ENCODE assay signal across 24 cellular contexts in the genomic region with DNA sequence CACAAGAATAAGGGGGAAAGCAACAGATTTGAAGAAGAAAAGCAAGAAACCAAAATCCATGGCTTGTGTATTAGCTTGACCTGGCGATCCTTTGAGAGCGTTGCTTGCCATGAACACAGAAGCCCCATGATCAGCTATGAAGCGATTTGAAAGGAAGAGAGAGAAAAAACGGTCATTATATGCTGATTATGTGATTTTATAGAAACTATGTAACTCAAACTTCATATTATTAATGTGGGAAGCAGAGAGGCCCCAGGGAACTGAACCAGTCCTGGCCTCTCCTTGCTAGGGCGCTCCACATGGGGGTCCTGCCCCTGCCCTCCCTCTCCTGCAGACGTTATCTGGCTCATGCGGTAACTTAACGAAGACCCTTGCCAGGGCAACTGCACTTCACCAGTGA.
A peak's percentile ranks its signal among the peaks of the same experiment; 100 is the strongest.
DNase-seq lines count a peak whose midpoint lies in the region; ATAC-seq, FAIRE-seq and TF ChIP-seq lines count a peak whose summit lies in the region.
"Had no signal": no experiment of that assay in that cellular context is flagged by ENCODE, and none has a peak within 500 bp of the region (broad histone marks: within the 10 kb centered on the region; RNA-seq: fewer than 3 reads in every experiment).

No MANE protein-coding gene starts in this region.

- H3K4ac ChIP-seq in H1 (replicated peaks; ENCODE audit: insufficient read length, low read depth, low read length) = no peak overlapping the region
- no peak overlapping the region for H3K4ac ChIP-seq in neuronal stem cell (ENCODE audit: low read length)

- TF ChIP-seq RAD21 in A549 (conservative IDR thresholded peaks at IDR 0.05 in 1 of 2, IDR thresholded peaks at IDR 0.05 in 1 of 2) (no peak), H1 (IDR thresholded peaks at IDR 0.05 in 1 of 2, conservative IDR thresholded peaks at IDR 0.05 in 1 of 2; ENCODE audit: low read depth in 2 of 2, low read length in 2 of 2) (no peak)

- H3K36me3 ChIP-seq in H1 (ENCODE audit: control insufficient read depth in 2 of 4, insufficient read depth in 4 of 4, low read length in 3 of 4) (no peaks in the 10 kb centered on the region), neuronal stem cell (replicated peaks in 1 of 2; ENCODE audit: control insufficient read depth in 2 of 2, insufficient read depth in 2 of 2, low read length in 2 of 2) (no peaks in the 10 kb centered on the region)
- H3K36me3 ChIP-seq: BE2C, BLaER1 had no signal

- FAIRE-seq in A549 (lab: Jason Lieb, UNC) (no peak), H1 (lab: Jason Lieb, UNC) (no peak)
- FAIRE-seq: A204.1, GM12878, GM12892, GM18507 had no signal

- H4K20me1 ChIP-seq in H1 (replicated peaks in 1 of 2; ENCODE audit: control insufficient read depth in 1 of 2, insufficient read depth in 2 of 2, low read length in 2 of 2) = no peaks in the 10 kb centered on the region
- H4K20me1 ChIP-seq: BLaER1 had no signal

- H3K9me3 ChIP-seq in A549 (no peaks in the 10 kb centered on the region), H1 (ENCODE audit: insufficient read depth in 2 of 2, low read depth in 1 of 2, low read length in 1 of 2) (no peaks in the 10 kb centered on the region), neuronal stem cell (replicated peaks in 1 of 2; ENCODE audit: control insufficient read depth in 2 of 2, insufficient read depth in 1 of 2, low read depth in 1 of 2, low read length in 2 of 2) (no peaks in the 10 kb centered on the region)
- H3K9me3 ChIP-seq: BE2C had no signal

- no peak overlapping the region for H3K27ac ChIP-seq in A549
- no peak overlapping the region for H3K27ac ChIP-seq in H1 (ENCODE audit: low read depth, low read length)
- H3K27ac ChIP-seq in neuronal stem cell (replicated peaks; ENCODE audit: low read length) = no peak overlapping the region
- H3K27ac ChIP-seq: BLaER1 had no signal

- WGBS in A549 (ENCODE audit: missing lambda C conversion rate) = 14% methylated on average over 6 of the region's 8 CpGs
- 92% methylated on average over 8 of the region's 8 CpGs; no CpG with 5 or more reads in 1 of the 2 experiments for WGBS in H1 (ENCODE audit: extremely low coverage in 1 of 2, insufficient coverage in 1 of 2, insufficient read length in 1 of 2, insufficient replicate concordance in 2 of 2, low coverage in 1 of 2, low lambda C conversion rate in 2 of 2, missing lambda C conversion rate in 1 of 2), 2 experiments
- no CpG with 5 or more reads among the region's 8 CpGs for WGBS in neuronal stem cell (ENCODE audit: extremely low coverage in 2 of 2, insufficient read length in 2 of 2, insufficient replicate concordance in 1 of 2), 2 donors

- H3K4me3 ChIP-seq in A549 (no peak overlapping the region), H1 (ENCODE audit: extremely low read depth in 1 of 4, insufficient read depth in 2 of 4, low read depth in 3 of 4, low read length in 4 of 4) (no peak overlapping the region), neuronal stem cell (ENCODE audit: low read length in 2 of 2) (no peak overlapping the region)
- H3K4me3 ChIP-seq: BLaER1, GM12878 had no signal

- no peak overlapping the region for H3K9ac ChIP-seq in H1 (replicated peaks in 1 of 4; ENCODE audit: extremely low read depth in 1 of 4, low read depth in 3 of 4, low read length in 3 of 4)
- H3K9ac ChIP-seq in neuronal stem cell (ENCODE audit: low read depth, low read length, poor library complexity) = no peak overlapping the region
- H3K9ac ChIP-seq: BLaER1 had no signal

- H4K8ac ChIP-seq in H1 (ENCODE audit: extremely low read depth, insufficient read depth, low read length) (no peak overlapping the region; the same call in 1 of the 2 replicates), neuronal stem cell (ENCODE audit: low read depth, low read length) (peak overlapping the region; percentile 97)

- CTCF ChIA-PET in A549 (lab: Yijun Ruan, JAX) = no interaction called here
- CTCF ChIA-PET in H1 (lab: Charles Lee; ENCODE audit: partially characterized antibody) = interaction anchor here (0.8 kb wide), 1 partner anchor 857 kb away, joined by 3 read pairs; no protein-coding TSS in a partner anchor

- H4K91ac ChIP-seq in H1 (replicated peaks; ENCODE audit: insufficient read length, low read length) (no peak overlapping the region), neuronal stem cell (ENCODE audit: low read depth, low read length, poor library complexity) (no peak overlapping the region)

- no peaks in the 10 kb centered on the region for H3K79me1 ChIP-seq in H1 (ENCODE audit: low read depth, low read length)
- H3K79me1 ChIP-seq in neuronal stem cell (ENCODE audit: low read depth, low read length) = no peaks in the 10 kb centered on the region

- H3K14ac ChIP-seq in H1 (ENCODE audit: insufficient read length) (no peak overlapping the region), neuronal stem cell (ENCODE audit: low read length) (peak overlapping the region; percentile 47)

- no peaks in the 10 kb centered on the region for H3K4me1 ChIP-seq in A549
- H3K4me1 ChIP-seq in H1 (replicated peaks in 1 of 4; ENCODE audit: control insufficient read depth in 3 of 4, insufficient read depth in 4 of 4, low read length in 3 of 4) = no peaks in the 10 kb centered on the region
- no peaks in the 10 kb centered on the region for H3K4me1 ChIP-seq in neuronal stem cell (ENCODE audit: control insufficient read depth in 2 of 2, insufficient read depth in 1 of 2, low read depth in 1 of 2, low read length in 2 of 2)
- H3K4me1 ChIP-seq: BE2C had no signal

- no peak overlapping the region for H2BK20ac ChIP-seq in H1 (ENCODE audit: low read length)

- POLR2A ChIA-PET in A549 (lab: Yijun Ruan, JAX) = no interaction called here
- POLR2A ChIA-PET in H1 (lab: Charles Lee; ENCODE audit: partially characterized antibody) = no interaction called here

- no peak for TF ChIP-seq CTCF in A549 (IDR thresholded peaks at IDR 0.05)
- TF ChIP-seq CTCF in H1 (IDR thresholded peaks at IDR 0.05; ENCODE audit: control extremely low read depth in 1 of 3, insufficient read depth in 1 of 3, low read depth in 1 of 3, low read length in 3 of 3) = no peak

- no peak overlapping the region for H2AK5ac ChIP-seq in H1 (ENCODE audit: low read depth, low read length)
- no peak overlapping the region for H2AK5ac ChIP-seq in neuronal stem cell (ENCODE audit: low read depth, low read length)

- no peak overlapping the region for H3K23ac ChIP-seq in H1 (ENCODE audit: insufficient read length)
- H3K23ac ChIP-seq in neuronal stem cell (ENCODE audit: low read depth, low read length, poor library complexity) = peak overlapping the region; percentile 89

- TF ChIP-seq EP300 in A549 (IDR thresholded peaks at IDR 0.05) (no peak), H1 (IDR thresholded peaks at IDR 0.05; ENCODE audit: borderline replicate concordance in 1 of 2, low read depth in 2 of 2, low read length in 2 of 2) (no peak)

- H2BK12ac ChIP-seq in H1 (ENCODE audit: low read depth, low read length) (no peak overlapping the region), neuronal stem cell (ENCODE audit: low read length) (no peak overlapping the region)

- ATAC-seq in A549 = no peak
- ATAC-seq: GM12878 had no signal

- no peak for DNase-seq in A549 (ENCODE audit: low read depth in 1 of 2, low spot score in 1 of 2)
- no peak for DNase-seq in H1 (ENCODE audit: low read depth in 1 of 2, low spot score in 2 of 2)
- no peak for DNase-seq in neuronal stem cell (ENCODE audit: low spot score)
- no peak for DNase-seq in ecto neural progenitor cell (ENCODE audit: low spot score)
- DNase-seq in AG08396 (ENCODE audit: low spot score) = no peak
- DNase-seq: 8988T; BE2C; C1 segment of cervical spinal cord; CD4-positive, alpha-beta memory T cell; CD4-positive, CD25-positive, alpha-beta regulatory T cell; CD8-positive, alpha-beta memory T cell; COR-L47; DMS 273 treated with DMSO at 0.1 percent for 48 hours; DMS153; DMS53; DMS79; DND-41; EL; GDM1 had no signal

- H3K4me2 ChIP-seq in A549 (no peak overlapping the region), H1 (ENCODE audit: insufficient read depth in 1 of 2, low read depth in 2 of 2, low read length in 2 of 2) (no peak overlapping the region), neuronal stem cell (ENCODE audit: insufficient read depth, low read length, poor library complexity, severe bottlenecking) (no peak overlapping the region)
- H3K4me2 ChIP-seq: BLaER1 had no signal

- no peaks in the 10 kb centered on the region for H3K23me2 ChIP-seq in H1 (ENCODE audit: low read depth, low read length)

- H2BK120ac ChIP-seq in H1 (replicated peaks; ENCODE audit: low read depth, low read length) (no peak overlapping the region), neuronal stem cell (ENCODE audit: low read depth, low read length) (no peak overlapping the region)

- H4K5ac ChIP-seq in H1 (ENCODE audit: insufficient read length, low read depth, low read length) = no peak overlapping the region

- no peak overlapping the region for H2BK15ac ChIP-seq in H1 (ENCODE audit: low read length)
- no peak overlapping the region for H2BK15ac ChIP-seq in neuronal stem cell (ENCODE audit: low read length)

- H2BK5ac ChIP-seq in H1 (ENCODE audit: low read depth, low read length) = no peak overlapping the region
- H2BK5ac ChIP-seq in neuronal stem cell (ENCODE audit: low read length) = no peak overlapping the region

- H2AFZ ChIP-seq in H1 (ENCODE audit: low read length) = peak overlapping the region; percentile 43; the same call in 1 of the 2 replicates
- H2AFZ ChIP-seq in neuronal stem cell (ENCODE audit: low read length) = no peak overlapping the region

- H3K27me3 ChIP-seq in H1 (replicated peaks in 1 of 4; ENCODE audit: control insufficient read depth in 3 of 4, extremely low read depth in 1 of 4, insufficient read depth in 3 of 4, low read length in 3 of 4) = no peaks in the 10 kb centered on the region
- no peaks in the 10 kb centered on the region for H3K27me3 ChIP-seq in neuronal stem cell (ENCODE audit: control insufficient read depth in 3 of 3, insufficient read depth in 3 of 3, low read depth in 1 of 3, low read length in 3 of 3)
- H3K27me3 ChIP-seq: BE2C, BLaER1 had no signal

- TF ChIP-seq POLR2A in A549 (IDR thresholded peaks at IDR 0.05; ENCODE audit: low read length) (no peak), H1 (IDR thresholded peaks at IDR 0.05; ENCODE audit: control extremely low read depth in 1 of 2, low read depth in 2 of 2, low read length in 2 of 2) (no peak)

- no peaks in the 10 kb centered on the region for H3K79me2 ChIP-seq in H1 (ENCODE audit: control insufficient read depth in 1 of 2, insufficient read depth in 2 of 2, low read length in 2 of 2)

- no peak overlapping the region for H3K56ac ChIP-seq in H1 (replicated peaks; ENCODE audit: insufficient read length, low read depth, low read length)

- no peak overlapping the region for H3K18ac ChIP-seq in H1 (ENCODE audit: extremely low read depth, low read length)
- no peak overlapping the region for H3K18ac ChIP-seq in neuronal stem cell (ENCODE audit: low read length)

TF ChIP-seq in A549, 52 proteins besides CTCF, POLR2A, EP300 and RAD21:
- no peak for TF ChIP-seq CHD2 (IDR thresholded peaks at IDR 0.05; ENCODE audit: low read length, partially characterized antibody)
- peak; percentile 4 for TF ChIP-seq MAFK (IDR thresholded peaks at IDR 0.05; ENCODE audit: partially characterized antibody)

TF ChIP-seq in H1, 55 proteins besides CTCF, POLR2A, EP300 and RAD21 (continues in another document):
- TF ChIP-seq CBX8 (IDR thresholded peaks at IDR 0.05; ENCODE audit: borderline replicate concordance, low read depth, low read length) = no peak
- no peak for TF ChIP-seq KDM1A (IDR thresholded peaks at IDR 0.05; ENCODE audit: borderline replicate concordance, low read length)
- no peak for TF ChIP-seq POLR2AphosphoS5 (IDR thresholded peaks at IDR 0.05; ENCODE audit: low read depth, low read length)
